Comparison of ENCODE assay signal across 8 cellular contexts in genomic region chr21:39183272-39184049, GRCh38. TPM values are rescaled to one million over a fixed set of nuclear protein-coding genes. Genes with fewer than 3 reads are reported as not detected.
DNase-seq lines count a peak whose midpoint lies in the region; ATAC-seq and TF ChIP-seq lines count a peak whose summit lies in the region.

Gene PSMG1 (minus strand): TSS chr21:39183451. CDS start chr21:39183385, 66 bp downstream.

- no peaks in the 10 kb centered on the region for H3K9me3 ChIP-seq in Caco-2

- BruUV-seq in Caco-2 (replicated peaks; lab: Mats Ljungman, UMichigan): no TSS peak

- H3K4me1 ChIP-seq in Caco-2: 0 out of 2 replicates have a peak, but pooled peaks cover 6% of the 10 kb centered on the region

- no peaks in the 10 kb centered on the region for H3K27me3 ChIP-seq in Caco-2 (replicated peaks; ENCODE audit: control insufficient read depth, insufficient read depth, low read length)

- intact Hi-C loops in Caco-2 (cut with micrococcal nuclease; ENCODE audit: unreplicated experiment): loop anchor here (5.0 to 10.0 kb wide), 2 partner anchors 204 to 261 kb away; partner anchors contain the start of gene LCA5L

- H3K4me1 Mint-ChIP-seq in Caco-2 (ENCODE audit: low read depth, unreplicated experiment): no peaks in the 10 kb centered on the region
- peaks cover 13 to 39% of the 10 kb centered on the region in 2 donors for H3K4me1 Mint-ChIP-seq in effector memory CD8-positive, alpha-beta T cell (ENCODE audit: low read depth in 2 of 2)

- POLR2A ChIA-PET in Caco-2 (lab: Charles Lee): interaction anchor here (0.5 to 1.1 kb wide), 7 partner anchors 30 to 166 kb away, joined by 3 read pairs; no protein-coding TSS in a partner anchor

- no peaks in the 10 kb centered on the region for H3K36me3 ChIP-seq in Caco-2 (ENCODE audit: control insufficient read depth, insufficient read depth, low read length)

- peak within 1 kb of the TSS; percentile 93 for H3K4me3 Mint-ChIP-seq in Caco-2 (ENCODE audit: unreplicated experiment)
- H3K4me3 Mint-ChIP-seq in effector memory CD8-positive, alpha-beta T cell: peak within 1 kb of the TSS; percentile 94 to 95

- no peak for TF ChIP-seq CTCF in Caco-2 (IDR thresholded peaks at IDR 0.05; ENCODE audit: insufficient read depth in 1 of 2, low read depth in 1 of 2, low read length in 1 of 2, severe bottlenecking in 1 of 2, unreplicated experiment in 1 of 2)

- CTCF ChIA-PET in Caco-2 (lab: Charles Lee): no interaction called here

- peaks cover 42% of the 10 kb centered on the region for H3K36me3 Mint-ChIP-seq in Caco-2 (ENCODE audit: insufficient read depth, unreplicated experiment)
- H3K36me3 Mint-ChIP-seq in effector memory CD8-positive, alpha-beta T cell (ENCODE audit: insufficient read depth): peaks cover 22% of the 10 kb centered on the region

- peak within 1 kb of the TSS; percentile 99 for H3K4me3 ChIP-seq in Caco-2 (ENCODE audit: low read depth, low read length)

- peak within 1 kb of the TSS; percentile 97 for H3K27ac Mint-ChIP-seq in Caco-2 (ENCODE audit: unreplicated experiment)
- peak within 1 kb of the TSS; percentile 92 to 94 for H3K27ac Mint-ChIP-seq in effector memory CD8-positive, alpha-beta T cell

- peak; percentile 79 for ATAC-seq in GM21390 (IDR thresholded peaks at IDR 0.05; ENCODE audit: unreplicated experiment)
- peak; percentile 88 for ATAC-seq in effector memory CD8-positive, alpha-beta T cell (replicated peaks)

- DNase-seq in Caco-2 (peak; percentile 94 to 95), HUDEP-2 (lab: John Stamatoyannopoulos, UW; ENCODE audit: unreplicated experiment in 76 of 76) (peak; percentile 32 to 99 (median 96)), NOMO-1 treated with dmso at 0.1 percent for 144 hours (lab: John Stamatoyannopoulos, UW; ENCODE audit: unreplicated experiment) (peak; percentile 95), medulla oblongata (ENCODE audit: extremely low spot score) (peak; percentile 93)
- peak; percentile 85 to 94 (median 89) for DNase-seq in activated CD8-positive, alpha-beta memory T cell treated with anti-CD3 and anti-CD28 coated beads for 48 hours (ENCODE audit: low read depth in 2 of 3, low spot score in 2 of 3)
- peak; percentile 93 to 94 (median 93) for DNase-seq in effector memory CD8-positive, alpha-beta T cell
- peak; percentile 89 to 95 (median 90) for DNase-seq in stimulated activated CD4-positive, alpha-beta T cell treated with anti-CD3 and anti-CD28 coated beads, TNF-alpha, amount 100 ng/mL, for 48 hours (ENCODE audit: low read depth in 3 of 3)

- H3K9me3 Mint-ChIP-seq in Caco-2 (ENCODE audit: unreplicated experiment): no peaks in the 10 kb centered on the region
- H3K9me3 Mint-ChIP-seq in effector memory CD8-positive, alpha-beta T cell: no peaks in the 10 kb centered on the region

- H3K27me3 Mint-ChIP-seq in Caco-2 (ENCODE audit: insufficient read depth, unreplicated experiment): no peaks in the 10 kb centered on the region
- H3K27me3 Mint-ChIP-seq in effector memory CD8-positive, alpha-beta T cell: no peaks in the 10 kb centered on the region

RNA-seq across cellular contexts. Expression of gene PSMG1, which starts in this region (rescaled TPM):
- 86.2 and 95.3 TPM in 2 replicates for total RNA-seq in Caco-2 (2022)

Comparison
In these comparisons a context has a peak if more than half of its experiments do, and no peak if none do; other contexts are left out.
1. Peak in every context shown above with its lines: DNase-seq, ATAC-seq and H3K4me3 ChIP-seq.